Comparison of ENCODE assay signal across 8 cellular contexts in genomic region chr19:8569066-8569761, GRCh38. TPM values are rescaled to one million over a fixed set of nuclear protein-coding genes. Genes with fewer than 3 reads are reported as not detected.
DNase-seq lines count a peak whose midpoint lies in the region; ATAC-seq lines count a peak whose summit lies in the region.

No MANE protein-coding gene starts in this region.

- DNase-seq in AG08396 (ENCODE audit: low spot score) (peak; percentile 88), KG1 (lab: John Stamatoyannopoulos, UW) (peak; percentile 83), epithelial cell of prostate (ENCODE audit: low read depth, low spot score) (peak; percentile 74), pons (ENCODE audit: low spot score) (peak; percentile 69), posterior vena cava (ENCODE audit: low spot score) (no peak), NCI-H1092 (lab: John Stamatoyannopoulos, UW) (no peak)
- peak; percentile 67 for DNase-seq in activated CD4-positive, alpha-beta T cell treated with anti-CD3 and anti-CD28 coated beads for 48 hours

- no peak overlapping the region for H3K27ac ChIP-seq in epithelial cell of prostate

- peak; percentile 80 for ATAC-seq in GM19455 (IDR thresholded peaks at IDR 0.05; ENCODE audit: unreplicated experiment)

- intact Hi-C loops in posterior vena cava (cut with DNase I), result no loop called here

RNA-seq across cellular contexts. Expression of gene MYO1F, which starts 8.0 kb away (rescaled TPM):
- 10 to 100 TPM; 19.1 to 37.3 TPM for total RNA-seq in posterior vena cava

RNA-seq across cellular contexts. Expression of gene ADAMTS10, which starts 41.3 kb away (rescaled TPM):
- total RNA-seq in posterior vena cava, result 10 to 100 TPM; 27.2 to 43.3 TPM

RNA-seq across cellular contexts. Expression of gene ZNF414, which starts 55.2 kb away (rescaled TPM):
- total RNA-seq in posterior vena cava, result 10 to 100 TPM; 15.9 to 16.0 TPM

Comparison
In these comparisons a context has a peak if more than half of its experiments do, and no peak if none do; other contexts are left out.
1. DNase-seq: peak in AG08396 (single experiment), KG1 (single experiment), activated CD4-positive, alpha-beta T cell treated with anti-CD3 and anti-CD28 coated beads for 48 hours (single experiment), epithelial cell of prostate (single experiment) and pons (single experiment); none in posterior vena cava (single experiment) and NCI-H1092 (single experiment).